Comparison of ENCODE assay signal across 9 cellular contexts in the genomic region with DNA sequence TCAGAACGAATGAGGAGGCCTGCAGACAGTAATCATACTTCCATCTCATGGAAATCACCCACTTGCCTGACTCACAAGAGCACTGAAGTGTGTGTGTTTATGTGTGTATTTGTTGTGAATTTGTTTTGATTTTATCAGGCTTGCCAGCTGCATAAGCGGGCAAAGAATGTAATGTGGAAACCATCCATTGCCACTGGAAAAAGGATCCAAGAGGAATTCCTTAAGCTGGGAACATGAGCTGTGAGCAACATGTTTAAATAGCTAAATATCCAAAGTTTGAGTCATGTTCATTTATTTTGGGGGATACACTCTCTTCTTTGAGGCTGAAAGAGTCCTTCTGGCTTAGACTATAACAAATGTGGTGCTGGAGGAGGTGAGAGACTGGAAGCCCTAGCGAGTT.
DNase-seq lines count a peak whose midpoint lies in the region; ATAC-seq and TF ChIP-seq lines count a peak whose summit lies in the region.
"Had no signal": no experiment of that assay in that cellular context is flagged by ENCODE, and none has a peak within 500 bp of the region (broad histone marks: within the 10 kb centered on the region; RNA-seq: fewer than 3 reads in every experiment).

No MANE protein-coding gene starts in this region.

- WGBS in endodermal cell (ENCODE audit: insufficient coverage in 1 of 2, insufficient read length in 1 of 2), 2 experiments = 95 to 100% methylated on average over 2 to 3 of the region's 3 CpGs

- no peak overlapping the region for H3K4me3 ChIP-seq in adipocyte (ENCODE audit: low read length)
- peak overlapping the region; percentile 29 to 44 for H3K4me3 ChIP-seq in tibial artery
- H3K4me3 ChIP-seq in endodermal cell (ENCODE audit: low read length) = no peak overlapping the region

- CTCF ChIA-PET in activated CD4-positive, alpha-beta memory T cell treated with anti-CD3 and anti-CD28 coated beads for 36 hours (lab: Charles Lee) = no interaction called here

- H3K9ac ChIP-seq in adipocyte (ENCODE audit: low read length) = peak overlapping the region; percentile 18
- H3K9ac ChIP-seq in endodermal cell (ENCODE audit: extremely low read depth, low read length, poor library complexity, severe bottlenecking) = no peak overlapping the region

- POLR2A ChIA-PET in activated CD4-positive, alpha-beta memory T cell treated with anti-CD3 and anti-CD28 coated beads for 36 hours (lab: Charles Lee) = no interaction called here

- peak overlapping the region; percentile 78 to 79 for H3K27ac ChIP-seq in tibial artery
- H3K27ac ChIP-seq in endodermal cell (ENCODE audit: low read depth, low read length) = no peak overlapping the region

- H3K36me3 Mint-ChIP-seq in activated CD4-positive, alpha-beta memory T cell treated with anti-CD3 and anti-CD28 coated beads for 36 hours = no peaks in the 10 kb centered on the region
- H3K36me3 Mint-ChIP-seq in endodermal cell (ENCODE audit: low read depth) = peaks cover 3% of the 10 kb centered on the region
- H3K36me3 Mint-ChIP-seq in T-helper 17 cell (ENCODE audit: low read depth) = peaks cover 3% of the 10 kb centered on the region
- H3K36me3 Mint-ChIP-seq: stimulated activated effector memory CD8-positive, alpha-beta T cell treated with anti-CD3 and anti-CD28 coated beads, Interleukin-12 subunit alpha, Interleukin-12 subunit beta, amount 100 ng/mL, for 72 hours had no signal

- no peak overlapping the region for H3K27ac Mint-ChIP-seq in activated CD4-positive, alpha-beta memory T cell treated with anti-CD3 and anti-CD28 coated beads for 36 hours
- H3K27ac Mint-ChIP-seq in endodermal cell = no peak overlapping the region
- no peak overlapping the region for H3K27ac Mint-ChIP-seq in T-helper 17 cell
- H3K27ac Mint-ChIP-seq: stimulated activated effector memory CD8-positive, alpha-beta T cell treated with anti-CD3 and anti-CD28 coated beads, Interleukin-12 subunit alpha, Interleukin-12 subunit beta, amount 100 ng/mL, for 72 hours had no signal

- ATAC-seq in T-helper 17 cell = no peak
- ATAC-seq: stimulated activated effector memory CD8-positive, alpha-beta T cell treated with anti-CD3 and anti-CD28 coated beads, Interleukin-12 subunit alpha, Interleukin-12 subunit beta, amount 100 ng/mL, for 72 hours had no signal

- H3K4me1 ChIP-seq in adipocyte (ENCODE audit: control insufficient read depth, insufficient read depth, low read length) (peaks cover 22% of the 10 kb centered on the region), tibial artery (peaks cover 0 to 77% (median 34%) of the 10 kb centered on the region in 4 donors), endodermal cell (ENCODE audit: control insufficient read depth, insufficient read depth, low read length) (no peaks in the 10 kb centered on the region)

- peak; percentile 97 for DNase-seq in HCEC 1CT
- DNase-seq in adipocyte (ENCODE audit: low read depth) = peak; percentile 89
- peak; percentile 78 for DNase-seq in iris pigment epithelial cell (ENCODE audit: low read depth)
- DNase-seq in tibial artery = no peak
- DNase-seq in activated CD4-positive, alpha-beta memory T cell treated with anti-CD3 and anti-CD28 coated beads for 36 hours = no peak
- no peak for DNase-seq in endodermal cell
- DNase-seq in T-helper 17 cell = no peak
- DNase-seq: NCI-H146 had no signal

- H3K27me3 Mint-ChIP-seq in activated CD4-positive, alpha-beta memory T cell treated with anti-CD3 and anti-CD28 coated beads for 36 hours = no peaks in the 10 kb centered on the region
- H3K27me3 Mint-ChIP-seq in endodermal cell (ENCODE audit: insufficient read depth) (no peaks in the 10 kb centered on the region), T-helper 17 cell (no peaks in the 10 kb centered on the region)

- no peaks in the 10 kb centered on the region for H3K9me3 Mint-ChIP-seq in activated CD4-positive, alpha-beta memory T cell treated with anti-CD3 and anti-CD28 coated beads for 36 hours
- no peaks in the 10 kb centered on the region for H3K9me3 Mint-ChIP-seq in endodermal cell
- H3K9me3 Mint-ChIP-seq: stimulated activated effector memory CD8-positive, alpha-beta T cell treated with anti-CD3 and anti-CD28 coated beads, Interleukin-12 subunit alpha, Interleukin-12 subunit beta, amount 100 ng/mL, for 72 hours had no signal

- intact Hi-C loops in tibial artery (cut with DNase I; ENCODE audit: low total_unique reads) = loop anchor here (10.0 kb wide), 1 partner anchor 54 kb away; no protein-coding TSS in a partner anchor
- intact Hi-C loops in activated CD4-positive, alpha-beta memory T cell treated with anti-CD3 and anti-CD28 coated beads for 36 hours (cut with micrococcal nuclease) = no loop called here

- H3K9me3 ChIP-seq in adipocyte (ENCODE audit: control insufficient read depth, low read length) (no peaks in the 10 kb centered on the region), tibial artery (no peaks in the 10 kb centered on the region), endodermal cell (ENCODE audit: control insufficient read depth, low read length) (no peaks in the 10 kb centered on the region), T-helper 17 cell (ENCODE audit: control insufficient read depth, low read length, poor library complexity, severe bottlenecking) (no peaks in the 10 kb centered on the region)

- TF ChIP-seq CTCF in tibial artery (IDR thresholded peaks at IDR 0.05) (no peak), endodermal cell (conservative IDR thresholded peaks at IDR 0.05) (no peak)

- H3K4me1 Mint-ChIP-seq in activated CD4-positive, alpha-beta memory T cell treated with anti-CD3 and anti-CD28 coated beads for 36 hours (ENCODE audit: low read depth) = peaks cover 2% of the 10 kb centered on the region
- H3K4me1 Mint-ChIP-seq in endodermal cell (peaks cover 5% of the 10 kb centered on the region), T-helper 17 cell (no peaks in the 10 kb centered on the region)
- H3K4me1 Mint-ChIP-seq: stimulated activated effector memory CD8-positive, alpha-beta T cell treated with anti-CD3 and anti-CD28 coated beads, Interleukin-12 subunit alpha, Interleukin-12 subunit beta, amount 100 ng/mL, for 72 hours had no signal

- no peak overlapping the region for H3K4me3 Mint-ChIP-seq in activated CD4-positive, alpha-beta memory T cell treated with anti-CD3 and anti-CD28 coated beads for 36 hours
- H3K4me3 Mint-ChIP-seq in endodermal cell (no peak overlapping the region), T-helper 17 cell (no peak overlapping the region)
- H3K4me3 Mint-ChIP-seq: stimulated activated effector memory CD8-positive, alpha-beta T cell treated with anti-CD3 and anti-CD28 coated beads, Interleukin-12 subunit alpha, Interleukin-12 subunit beta, amount 100 ng/mL, for 72 hours had no signal

- no peaks in the 10 kb centered on the region for H3K27me3 ChIP-seq in adipocyte (replicated peaks; ENCODE audit: control insufficient read depth, insufficient read depth, low read length)
- no peaks in the 10 kb centered on the region for H3K27me3 ChIP-seq in tibial artery
- H3K27me3 ChIP-seq in endodermal cell (ENCODE audit: control insufficient read depth, insufficient read depth, low read length, poor library complexity, severe bottlenecking) = no peaks in the 10 kb centered on the region

- H3K36me3 ChIP-seq in adipocyte (ENCODE audit: control insufficient read depth, insufficient read depth, low read length, severe bottlenecking) (no peaks in the 10 kb centered on the region), tibial artery (no peaks in the 10 kb centered on the region), endodermal cell (ENCODE audit: control insufficient read depth, insufficient read depth, low read length) (no peaks in the 10 kb centered on the region)

Comparison
In these comparisons a context has a peak if more than half of its experiments do, and no peak if none do; other contexts are left out.
1. DNase-seq: peak in HCEC 1CT (single experiment), adipocyte (single experiment) and iris pigment epithelial cell (single experiment); none in tibial artery (0 of 2), activated CD4-positive, alpha-beta memory T cell treated with anti-CD3 and anti-CD28 coated beads for 36 hours (single experiment), endodermal cell (single experiment) and T-helper 17 cell (0 of 3).
2. H3K4me3 ChIP-seq: peak in tibial artery (2 of 2); none in adipocyte (single experiment) and endodermal cell (single experiment).